Comparison of ENCODE assay signal across 19 cellular contexts in the genomic region with DNA sequence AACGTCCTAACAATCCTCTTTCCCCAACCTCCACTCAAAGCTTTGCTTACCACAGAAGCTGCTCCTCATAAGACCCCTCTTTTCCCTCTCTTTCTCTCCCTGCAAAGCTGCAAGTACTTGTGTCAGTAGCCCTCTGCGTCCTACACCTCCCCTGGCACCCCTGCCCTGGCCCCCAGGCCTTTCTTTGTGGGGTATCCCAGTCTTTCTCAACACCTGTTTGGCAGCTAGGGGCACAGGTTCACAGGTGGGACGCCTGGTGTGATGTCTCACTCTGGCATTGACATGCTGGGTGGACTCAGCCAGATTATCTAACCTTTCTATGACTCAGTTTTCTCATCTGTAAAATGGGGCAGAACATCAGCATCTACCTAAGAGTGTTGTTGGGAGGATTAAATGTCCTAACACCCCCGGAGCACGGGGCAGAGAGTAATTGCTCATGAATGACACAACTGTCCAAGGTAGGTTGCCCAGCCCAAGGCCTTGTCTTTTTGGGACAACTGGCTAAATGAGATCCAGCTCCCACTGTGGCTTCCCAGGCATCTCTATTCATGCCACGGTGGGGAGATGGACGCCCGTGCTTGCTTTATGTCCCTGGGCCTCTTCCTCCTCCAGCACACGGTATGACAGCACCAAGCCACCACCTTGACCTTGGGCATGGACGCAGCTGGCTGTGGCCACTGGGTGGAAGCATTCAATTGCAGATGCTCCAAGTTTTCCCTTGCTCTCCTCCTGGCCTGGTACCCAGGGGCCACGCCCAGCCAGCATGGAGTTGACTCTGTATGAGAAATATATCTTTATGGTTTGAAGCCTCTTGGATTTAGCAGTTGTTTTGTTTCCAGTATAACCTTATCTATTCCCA.
DNase-seq lines count a peak whose midpoint lies in the region; ATAC-seq, FAIRE-seq and TF ChIP-seq lines count a peak whose summit lies in the region.
"Had no signal": no experiment of that assay in that cellular context is flagged by ENCODE, and none has a peak within 500 bp of the region (broad histone marks: within the 10 kb centered on the region; RNA-seq: fewer than 3 reads in every experiment).

No MANE protein-coding gene starts in this region.

- dilution Hi-C loops in endothelial cell of umbilical vein (cut with MboI; ENCODE audit: extremely low pct_ligation_motif_present, low sequenced_read_pairs) = loop anchor here (10.0 kb wide), 1 partner anchor 59 kb away; no protein-coding TSS in a partner anchor

- no peak for TF ChIP-seq EP300 in stomach (IDR thresholded peaks at IDR 0.05)

- H3K9ac ChIP-seq in endothelial cell of umbilical vein (replicated peaks; ENCODE audit: extremely low read depth, insufficient read depth, low read length) = peak overlapping the region; percentile 90
- no peak overlapping the region for H3K9ac ChIP-seq in muscle layer of colon (ENCODE audit: low read length)

- WGBS in stomach, 5 donors = 78 to 87% (median 84%) methylated on average over 8 to 11 of the region's 11 CpGs

- H3K79me2 ChIP-seq in endothelial cell of umbilical vein (ENCODE audit: control insufficient read depth, insufficient read depth, low read length) = no peaks in the 10 kb centered on the region

- peak overlapping the region; percentile 21 for H3K4me2 ChIP-seq in endothelial cell of umbilical vein (ENCODE audit: insufficient read depth, low read length)

- intact Hi-C loops in endothelial cell of umbilical vein (cut with micrococcal nuclease) = loop anchor here (1.0 to 2.0 kb wide), 2 partner anchors 20 to 199 kb away; no protein-coding TSS in a partner anchor
- intact Hi-C loops in stomach (cut with DNase I; ENCODE audit: low total_unique reads) = loop anchor here (10.0 kb wide), 1 partner anchor 379 kb away; a partner anchor contains a TSS

- H3K9me3 ChIP-seq in endothelial cell of umbilical vein (replicated peaks; ENCODE audit: control insufficient read depth, insufficient read depth, low read length) = no peaks in the 10 kb centered on the region
- no peaks in the 10 kb centered on the region for H3K9me3 ChIP-seq in muscle layer of colon (ENCODE audit: low read length)
- no peaks in the 10 kb centered on the region for H3K9me3 ChIP-seq in stomach
- H3K9me3 ChIP-seq: neutrophil had no signal

- CTCF ChIA-PET in endothelial cell of umbilical vein (lab: Charles Lee) = interaction anchor here (0.9 to 9.6 kb wide), 18 partner anchors 13 to 380 kb away, joined by 3 to 1173 read pairs (median 16); a partner anchor contains a TSS

- H4K20me1 ChIP-seq in endothelial cell of umbilical vein (replicated peaks; ENCODE audit: control insufficient read depth, extremely low read depth, insufficient read depth, low read length) = no peaks in the 10 kb centered on the region

- DNase-seq in RPMI7951 (ENCODE audit: low read depth) = peak; percentile 63
- DNase-seq in endothelial cell of umbilical vein (ENCODE audit: low read depth, low spot score) = no peak
- DNase-seq in stomach = no peak
- no peak for DNase-seq in foreskin fibroblast
- DNase-seq in OCI-M2 (lab: John Stamatoyannopoulos, UW; ENCODE audit: unreplicated experiment) = no peak
- DNase-seq in DMS153 (lab: John Stamatoyannopoulos, UW) = no peak
- DNase-seq: activated CD4-positive, alpha-beta memory T cell treated with anti-CD3 and anti-CD28 coated beads, Interleukin-2, amount 10 ng/mL, durations not matched to agents 7 days and 5 days; activated T-cell treated with anti-CD3 and anti-CD28 coated beads, Interleukin-2, amount 50 U/mL, for 72 hours; CD8-positive, alpha-beta T cell; foreskin melanocyte; Karpas-422; mammary epithelial cell; NCI-H1105 treated with DMSO at 0.1 percent for 48 hours; NCI-H2171 treated with DMSO at 0.1 percent for 48 hours; small intestine had no signal

- POLR2A ChIA-PET in endothelial cell of umbilical vein (lab: Charles Lee) = interaction anchor here (0.7 to 5.9 kb wide), 14 partner anchors 18 to 150 kb away, joined by 3 to 75 read pairs (median 5); no protein-coding TSS in a partner anchor

- TSS peak; percentile 68 for BruUV-seq in endothelial cell of umbilical vein (replicated peaks; lab: Mats Ljungman, UMichigan)

- H3K4me1 ChIP-seq in endothelial cell of umbilical vein (ENCODE audit: control insufficient read depth, extremely low read depth, insufficient read depth, low read length) = peaks cover 63% of the 10 kb centered on the region
- peaks cover 27% of the 10 kb centered on the region for H3K4me1 ChIP-seq in muscle layer of colon (ENCODE audit: insufficient read depth, low read length)
- peaks cover 11 to 37% (median 23%) of the 10 kb centered on the region in 4 donors for H3K4me1 ChIP-seq in stomach

- H3K27me3 ChIP-seq in endothelial cell of umbilical vein (ENCODE audit: control insufficient read depth in 2 of 2, insufficient read depth in 2 of 2, low read length in 2 of 2) (no peaks in the 10 kb centered on the region), muscle layer of colon (ENCODE audit: control insufficient read depth in 1 of 2, insufficient read depth in 2 of 2, low read length in 2 of 2) (no peaks in the 10 kb centered on the region), stomach (peaks cover 0 to 9% (median 0%) of the 10 kb centered on the region in 3 donors)

- H2AFZ ChIP-seq in endothelial cell of umbilical vein (ENCODE audit: low read depth, low read length) = no peak overlapping the region

- TF ChIP-seq POLR2A in endothelial cell of umbilical vein (IDR thresholded peaks at IDR 0.05; ENCODE audit: low read depth, low read length) (no peak), stomach (IDR thresholded peaks at IDR 0.05) (no peak)

- no peak for TF ChIP-seq CTCF in endothelial cell of umbilical vein (IDR thresholded peaks at IDR 0.05; ENCODE audit: extremely low read depth in 1 of 2, insufficient read depth in 1 of 2, low read depth in 1 of 2, low read length in 2 of 2)
- TF ChIP-seq CTCF in stomach (IDR thresholded peaks at IDR 0.05) = no peak
- no peak for TF ChIP-seq CTCF in foreskin fibroblast (IDR thresholded peaks at IDR 0.05; ENCODE audit: low read depth, low read length)

- no peak for FAIRE-seq in endothelial cell of umbilical vein (lab: Jason Lieb, UNC)
- FAIRE-seq: small intestine had no signal

- H3K27ac ChIP-seq in endothelial cell of umbilical vein (ENCODE audit: insufficient read depth, low read depth, low read length) = peak overlapping the region; percentile 95
- H3K27ac ChIP-seq in muscle layer of colon (ENCODE audit: low read depth, low read length) = peak overlapping the region; percentile 62
- peak overlapping the region in 4 of 5 donors; percentile 63 to 76 (median 72) for H3K27ac ChIP-seq in stomach
- H3K27ac ChIP-seq: neutrophil, RWPE1 had no signal

- no peaks in the 10 kb centered on the region for H3K36me3 ChIP-seq in endothelial cell of umbilical vein (ENCODE audit: control insufficient read depth in 2 of 2, extremely low read depth in 1 of 2, insufficient read depth in 2 of 2, low read length in 2 of 2)
- H3K36me3 ChIP-seq in muscle layer of colon (ENCODE audit: insufficient read depth, low read length) = no peaks in the 10 kb centered on the region
- no peaks in the 10 kb centered on the region for H3K36me3 ChIP-seq in stomach
- H3K36me3 ChIP-seq: neutrophil had no signal

- no peaks in the 10 kb centered on the region for H3K9me1 ChIP-seq in endothelial cell of umbilical vein (replicated peaks; ENCODE audit: control insufficient read depth, extremely low read depth, insufficient read depth, low read length)

- no peak for ATAC-seq in GM18498 (IDR thresholded peaks at IDR 0.05; ENCODE audit: unreplicated experiment)
- ATAC-seq: CD8-positive, alpha-beta T cell had no signal

- H3K4me3 ChIP-seq in endothelial cell of umbilical vein (replicated peaks in 1 of 3; ENCODE audit: insufficient read depth in 1 of 3, low read depth in 1 of 3, low read length in 3 of 3) (no peak overlapping the region), muscle layer of colon (ENCODE audit: low read depth in 1 of 2, low read length in 2 of 2) (no peak overlapping the region), stomach (no peak overlapping the region), foreskin fibroblast (ENCODE audit: low read depth in 1 of 2, low read length in 2 of 2) (no peak overlapping the region)

TF ChIP-seq in endothelial cell of umbilical vein, 7 proteins besides CTCF, POLR2A, EP300 and RAD21:
- TF ChIP-seq POLR2AphosphoS5 (IDR thresholded peaks at IDR 0.05; ENCODE audit: insufficient read depth, low read depth, low read length) = no peak
- no peak for TF ChIP-seq GATA2 (IDR thresholded peaks at IDR 0.05; ENCODE audit: insufficient read depth, insufficient read length, low read depth, low read length)
- TF ChIP-seq JUN (IDR thresholded peaks at IDR 0.05; ENCODE audit: borderline replicate concordance, insufficient read depth, insufficient read length, low read depth) = no peak
- no peak for TF ChIP-seq FOS (IDR thresholded peaks at IDR 0.05; ENCODE audit: borderline replicate concordance, insufficient read depth, low read length)
- TF ChIP-seq, protein P1, sequence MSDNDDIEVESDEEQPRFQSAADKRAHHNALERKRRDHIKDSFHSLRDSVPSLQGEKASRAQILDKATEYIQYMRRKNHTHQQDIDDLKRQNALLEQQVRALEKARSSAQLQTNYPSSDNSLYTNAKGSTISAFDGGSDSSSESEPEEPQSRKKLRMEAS (IDR thresholded peaks at IDR 0.05; ENCODE audit: insufficient read depth, insufficient read length) = no peak
- TF ChIP-seq MYC (IDR thresholded peaks at IDR 0.05; ENCODE audit: low read depth, low read length) = no peak
- no peak for TF ChIP-seq EZH2 (IDR thresholded peaks at IDR 0.05; ENCODE audit: borderline replicate concordance, low read depth, low read length, severe bottlenecking)
TF ChIP-seq in endothelial cell of umbilical vein: peak in this region for 0.
